In the genomic region with DNA sequence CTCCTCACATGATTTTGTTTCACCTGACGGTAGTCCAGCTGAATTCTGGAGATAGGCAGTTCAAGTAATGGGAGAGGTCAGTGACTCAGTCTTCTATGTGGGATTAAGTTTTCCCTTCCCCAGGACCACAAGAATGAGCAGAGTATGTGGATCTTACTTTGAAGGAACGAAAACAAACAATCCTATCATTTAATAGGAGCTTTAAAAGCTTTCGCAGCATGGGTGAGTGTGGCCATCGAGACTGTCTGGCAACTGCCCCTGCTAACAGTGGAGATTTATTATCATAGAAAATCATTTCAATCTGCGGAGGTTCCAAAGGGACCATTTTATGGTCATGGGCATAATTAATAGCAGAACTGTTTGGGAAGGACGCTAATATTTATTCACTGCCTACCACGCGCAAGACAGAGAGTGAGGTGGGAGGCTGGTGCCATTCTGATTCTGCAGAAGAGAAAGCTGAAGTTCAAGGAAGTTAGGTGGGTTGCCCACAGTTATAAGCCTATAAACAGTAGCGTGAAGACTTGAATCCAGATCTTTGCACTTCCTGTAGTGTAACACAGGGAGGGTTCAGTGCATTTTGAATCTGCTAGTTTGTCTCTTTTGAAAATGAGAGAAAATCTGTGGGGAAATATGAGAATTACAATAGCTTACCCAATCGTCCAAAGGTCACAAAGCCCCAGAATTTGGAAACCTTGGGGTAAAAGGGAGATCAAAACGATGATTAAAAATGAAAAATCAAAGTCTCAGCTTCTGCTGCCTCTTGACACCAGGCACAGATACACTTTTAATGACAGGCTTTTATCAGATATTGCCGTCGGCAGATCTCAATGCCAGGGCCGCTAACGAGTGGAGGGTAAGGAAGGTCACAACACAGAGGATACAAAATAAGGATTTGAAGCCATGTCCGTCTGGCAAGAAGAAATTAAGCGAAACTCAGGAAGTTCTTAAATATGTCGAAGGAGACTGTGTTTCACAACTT, we compare ENCODE assay signal across 1 cellular context.
A peak's percentile ranks its signal among the peaks of the same experiment; 100 is the strongest.
TF ChIP-seq lines count a peak whose summit lies in the region.

No MANE protein-coding gene starts in this region.

TF ChIP-seq in K562, 482 proteins besides CTCF, POLR2A, EP300 and RAD21 (continued from another document and continues in another):
- TF ChIP-seq, protein P1, sequence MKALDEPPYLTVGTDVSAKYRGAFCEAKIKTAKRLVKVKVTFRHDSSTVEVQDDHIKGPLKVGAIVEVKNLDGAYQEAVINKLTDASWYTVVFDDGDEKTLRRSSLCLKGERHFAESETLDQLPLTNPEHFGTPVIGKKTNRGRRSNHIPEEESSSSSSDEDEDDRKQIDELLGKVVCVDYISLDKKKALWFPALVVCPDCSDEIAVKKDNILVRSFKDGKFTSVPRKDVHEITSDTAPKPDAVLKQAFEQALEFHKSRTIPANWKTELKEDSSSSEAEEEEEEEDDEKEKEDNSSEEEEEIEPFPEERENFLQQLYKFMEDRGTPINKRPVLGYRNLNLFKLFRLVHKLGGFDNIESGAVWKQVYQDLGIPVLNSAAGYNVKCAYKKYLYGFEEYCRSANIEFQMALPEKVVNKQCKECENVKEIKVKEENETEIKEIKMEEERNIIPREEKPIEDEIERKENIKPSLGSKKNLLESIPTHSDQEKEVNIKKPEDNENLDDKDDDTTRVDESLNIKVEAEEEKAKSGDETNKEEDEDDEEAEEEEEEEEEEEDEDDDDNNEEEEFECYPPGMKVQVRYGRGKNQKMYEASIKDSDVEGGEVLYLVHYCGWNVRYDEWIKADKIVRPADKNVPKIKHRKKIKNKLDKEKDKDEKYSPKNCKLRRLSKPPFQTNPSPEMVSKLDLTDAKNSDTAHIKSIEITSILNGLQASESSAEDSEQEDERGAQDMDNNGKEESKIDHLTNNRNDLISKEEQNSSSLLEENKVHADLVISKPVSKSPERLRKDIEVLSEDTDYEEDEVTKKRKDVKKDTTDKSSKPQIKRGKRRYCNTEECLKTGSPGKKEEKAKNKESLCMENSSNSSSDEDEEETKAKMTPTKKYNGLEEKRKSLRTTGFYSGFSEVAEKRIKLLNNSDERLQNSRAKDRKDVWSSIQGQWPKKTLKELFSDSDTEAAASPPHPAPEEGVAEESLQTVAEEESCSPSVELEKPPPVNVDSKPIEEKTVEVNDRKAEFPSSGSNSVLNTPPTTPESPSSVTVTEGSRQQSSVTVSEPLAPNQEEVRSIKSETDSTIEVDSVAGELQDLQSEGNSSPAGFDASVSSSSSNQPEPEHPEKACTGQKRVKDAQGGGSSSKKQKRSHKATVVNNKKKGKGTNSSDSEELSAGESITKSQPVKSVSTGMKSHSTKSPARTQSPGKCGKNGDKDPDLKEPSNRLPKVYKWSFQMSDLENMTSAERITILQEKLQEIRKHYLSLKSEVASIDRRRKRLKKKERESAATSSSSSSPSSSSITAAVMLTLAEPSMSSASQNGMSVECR (CRISPR knock-in tag; IDR thresholded peaks at IDR 0.05): no peak
- TF ChIP-seq, protein P2, sequence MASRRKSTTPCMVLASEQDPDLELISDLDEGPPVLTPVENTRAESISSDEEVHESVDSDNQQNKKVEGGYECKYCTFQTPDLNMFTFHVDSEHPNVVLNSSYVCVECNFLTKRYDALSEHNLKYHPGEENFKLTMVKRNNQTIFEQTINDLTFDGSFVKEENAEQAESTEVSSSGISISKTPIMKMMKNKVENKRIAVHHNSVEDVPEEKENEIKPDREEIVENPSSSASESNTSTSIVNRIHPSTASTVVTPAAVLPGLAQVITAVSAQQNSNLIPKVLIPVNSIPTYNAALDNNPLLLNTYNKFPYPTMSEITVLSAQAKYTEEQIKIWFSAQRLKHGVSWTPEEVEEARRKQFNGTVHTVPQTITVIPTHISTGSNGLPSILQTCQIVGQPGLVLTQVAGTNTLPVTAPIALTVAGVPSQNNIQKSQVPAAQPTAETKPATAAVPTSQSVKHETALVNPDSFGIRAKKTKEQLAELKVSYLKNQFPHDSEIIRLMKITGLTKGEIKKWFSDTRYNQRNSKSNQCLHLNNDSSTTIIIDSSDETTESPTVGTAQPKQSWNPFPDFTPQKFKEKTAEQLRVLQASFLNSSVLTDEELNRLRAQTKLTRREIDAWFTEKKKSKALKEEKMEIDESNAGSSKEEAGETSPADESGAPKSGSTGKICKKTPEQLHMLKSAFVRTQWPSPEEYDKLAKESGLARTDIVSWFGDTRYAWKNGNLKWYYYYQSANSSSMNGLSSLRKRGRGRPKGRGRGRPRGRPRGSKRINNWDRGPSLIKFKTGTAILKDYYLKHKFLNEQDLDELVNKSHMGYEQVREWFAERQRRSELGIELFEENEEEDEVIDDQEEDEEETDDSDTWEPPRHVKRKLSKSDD (conservative IDR thresholded peaks at IDR 0.05; ENCODE audit: low read length): no peak
- no peak for TF ChIP-seq PHB2 (IDR thresholded peaks at IDR 0.05; ENCODE audit: low read depth)
- TF ChIP-seq ZNF79 (CRISPR knock-in tag; IDR thresholded peaks at IDR 0.05; ENCODE audit: low read depth): no peak
- TF ChIP-seq MAFF (IDR thresholded peaks at IDR 0.05; ENCODE audit: low read length): no peak
- TF ChIP-seq ADNP (tag; IDR thresholded peaks at IDR 0.05): peak; percentile 57; the same call in 1 of the 2 replicates
- no peak for TF ChIP-seq ZFX (CRISPR knock-in tag; IDR thresholded peaks at IDR 0.05)
- TF ChIP-seq, protein P3, sequence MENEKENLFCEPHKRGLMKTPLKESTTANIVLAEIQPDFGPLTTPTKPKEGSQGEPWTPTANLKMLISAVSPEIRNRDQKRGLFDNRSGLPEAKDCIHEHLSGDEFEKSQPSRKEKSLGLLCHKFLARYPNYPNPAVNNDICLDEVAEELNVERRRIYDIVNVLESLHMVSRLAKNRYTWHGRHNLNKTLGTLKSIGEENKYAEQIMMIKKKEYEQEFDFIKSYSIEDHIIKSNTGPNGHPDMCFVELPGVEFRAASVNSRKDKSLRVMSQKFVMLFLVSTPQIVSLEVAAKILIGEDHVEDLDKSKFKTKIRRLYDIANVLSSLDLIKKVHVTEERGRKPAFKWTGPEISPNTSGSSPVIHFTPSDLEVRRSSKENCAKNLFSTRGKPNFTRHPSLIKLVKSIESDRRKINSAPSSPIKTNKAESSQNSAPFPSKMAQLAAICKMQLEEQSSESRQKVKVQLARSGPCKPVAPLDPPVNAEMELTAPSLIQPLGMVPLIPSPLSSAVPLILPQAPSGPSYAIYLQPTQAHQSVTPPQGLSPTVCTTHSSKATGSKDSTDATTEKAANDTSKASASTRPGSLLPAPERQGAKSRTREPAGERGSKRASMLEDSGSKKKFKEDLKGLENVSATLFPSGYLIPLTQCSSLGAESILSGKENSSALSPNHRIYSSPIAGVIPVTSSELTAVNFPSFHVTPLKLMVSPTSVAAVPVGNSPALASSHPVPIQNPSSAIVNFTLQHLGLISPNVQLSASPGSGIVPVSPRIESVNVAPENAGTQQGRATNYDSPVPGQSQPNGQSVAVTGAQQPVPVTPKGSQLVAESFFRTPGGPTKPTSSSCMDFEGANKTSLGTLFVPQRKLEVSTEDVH (IDR thresholded peaks at IDR 0.05; ENCODE audit: low read depth, partially characterized antibody): no peak
- TF ChIP-seq, protein P4, sequence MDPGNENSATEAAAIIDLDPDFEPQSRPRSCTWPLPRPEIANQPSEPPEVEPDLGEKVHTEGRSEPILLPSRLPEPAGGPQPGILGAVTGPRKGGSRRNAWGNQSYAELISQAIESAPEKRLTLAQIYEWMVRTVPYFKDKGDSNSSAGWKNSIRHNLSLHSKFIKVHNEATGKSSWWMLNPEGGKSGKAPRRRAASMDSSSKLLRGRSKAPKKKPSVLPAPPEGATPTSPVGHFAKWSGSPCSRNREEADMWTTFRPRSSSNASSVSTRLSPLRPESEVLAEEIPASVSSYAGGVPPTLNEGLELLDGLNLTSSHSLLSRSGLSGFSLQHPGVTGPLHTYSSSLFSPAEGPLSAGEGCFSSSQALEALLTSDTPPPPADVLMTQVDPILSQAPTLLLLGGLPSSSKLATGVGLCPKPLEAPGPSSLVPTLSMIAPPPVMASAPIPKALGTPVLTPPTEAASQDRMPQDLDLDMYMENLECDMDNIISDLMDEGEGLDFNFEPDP (CRISPR knock-in tag; IDR thresholded peaks at IDR 0.05): no peak
- no peak for TF ChIP-seq NR1H2 (CRISPR knock-in tag; IDR thresholded peaks at IDR 0.05)
- TF ChIP-seq MECOM (CRISPR knock-in tag; IDR thresholded peaks at IDR 0.05): no peak
- TF ChIP-seq, protein P5, sequence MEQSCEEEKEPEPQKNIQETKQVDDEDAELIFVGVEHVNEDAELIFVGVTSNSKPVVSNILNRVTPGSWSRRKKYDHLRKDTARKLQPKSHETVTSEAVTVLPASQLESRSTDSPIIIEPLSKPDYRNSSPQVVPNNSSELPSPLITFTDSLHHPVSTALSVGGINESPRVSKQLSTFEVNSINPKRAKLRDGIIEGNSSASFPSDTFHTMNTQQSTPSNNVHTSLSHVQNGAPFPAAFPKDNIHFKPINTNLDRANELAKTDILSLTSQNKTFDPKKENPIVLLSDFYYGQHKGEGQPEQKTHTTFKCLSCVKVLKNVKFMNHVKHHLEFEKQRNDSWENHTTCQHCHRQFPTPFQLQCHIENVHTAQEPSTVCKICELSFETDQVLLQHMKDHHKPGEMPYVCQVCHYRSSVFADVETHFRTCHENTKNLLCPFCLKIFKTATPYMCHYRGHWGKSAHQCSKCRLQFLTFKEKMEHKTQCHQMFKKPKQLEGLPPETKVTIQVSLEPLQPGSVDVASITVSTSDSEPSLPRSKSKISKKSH (CRISPR knock-in tag; IDR thresholded peaks at IDR 0.05): no peak
- TF ChIP-seq SIN3A (IDR thresholded peaks at IDR 0.05; ENCODE audit: borderline replicate concordance in 2 of 2, control insufficient read depth in 1 of 2, low read depth in 2 of 2, low read length in 2 of 2): no peak
- TF ChIP-seq ZBTB1 (CRISPR knock-in tag; IDR thresholded peaks at IDR 0.05; ENCODE audit: borderline replicate concordance, low read depth): no peak
- TF ChIP-seq MCM7 (IDR thresholded peaks at IDR 0.05): no peak
- TF ChIP-seq SAFB2 (IDR thresholded peaks at IDR 0.05; ENCODE audit: borderline replicate concordance, low read depth, low read length, severe bottlenecking): no peak
- no peak for TF ChIP-seq MAFK (IDR thresholded peaks at IDR 0.05; ENCODE audit: low read length)
- no peak for TF ChIP-seq POLR2AphosphoS5 (IDR thresholded peaks at IDR 0.05; ENCODE audit: control insufficient read depth, insufficient read depth, low read depth, low read length)
- TF ChIP-seq DNMT1 (IDR thresholded peaks at IDR 0.05): no peak
- no peak for TF ChIP-seq ZKSCAN8 (CRISPR knock-in tag; IDR thresholded peaks at IDR 0.05)
- TF ChIP-seq ZFP1 (CRISPR knock-in tag; IDR thresholded peaks at IDR 0.05): no peak
- no peak for TF ChIP-seq TARDBP (IDR thresholded peaks at IDR 0.05)
- TF ChIP-seq, protein P6, sequence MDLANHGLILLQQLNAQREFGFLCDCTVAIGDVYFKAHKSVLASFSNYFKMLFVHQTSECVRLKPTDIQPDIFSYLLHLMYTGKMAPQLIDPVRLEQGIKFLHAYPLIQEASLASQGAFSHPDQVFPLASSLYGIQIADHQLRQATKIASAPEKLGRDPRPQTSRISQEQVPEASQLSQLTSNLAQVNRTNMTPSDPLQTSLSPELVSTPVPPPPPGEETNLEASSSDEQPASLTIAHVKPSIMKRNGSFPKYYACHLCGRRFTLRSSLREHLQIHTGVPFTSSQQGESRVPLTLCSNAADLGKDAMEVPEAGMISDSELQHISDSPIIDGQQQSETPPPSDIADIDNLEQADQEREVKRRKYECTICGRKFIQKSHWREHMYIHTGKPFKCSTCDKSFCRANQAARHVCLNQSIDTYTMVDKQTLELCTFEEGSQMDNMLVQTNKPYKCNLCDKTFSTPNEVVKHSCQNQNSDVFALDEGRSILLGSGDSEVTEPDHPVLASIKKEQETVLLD (IDR thresholded peaks at IDR 0.05): no peak
- no peak for TF ChIP-seq ETV5 (CRISPR knock-in tag; IDR thresholded peaks at IDR 0.05; ENCODE audit: low read depth)
- TF ChIP-seq, protein P7, sequence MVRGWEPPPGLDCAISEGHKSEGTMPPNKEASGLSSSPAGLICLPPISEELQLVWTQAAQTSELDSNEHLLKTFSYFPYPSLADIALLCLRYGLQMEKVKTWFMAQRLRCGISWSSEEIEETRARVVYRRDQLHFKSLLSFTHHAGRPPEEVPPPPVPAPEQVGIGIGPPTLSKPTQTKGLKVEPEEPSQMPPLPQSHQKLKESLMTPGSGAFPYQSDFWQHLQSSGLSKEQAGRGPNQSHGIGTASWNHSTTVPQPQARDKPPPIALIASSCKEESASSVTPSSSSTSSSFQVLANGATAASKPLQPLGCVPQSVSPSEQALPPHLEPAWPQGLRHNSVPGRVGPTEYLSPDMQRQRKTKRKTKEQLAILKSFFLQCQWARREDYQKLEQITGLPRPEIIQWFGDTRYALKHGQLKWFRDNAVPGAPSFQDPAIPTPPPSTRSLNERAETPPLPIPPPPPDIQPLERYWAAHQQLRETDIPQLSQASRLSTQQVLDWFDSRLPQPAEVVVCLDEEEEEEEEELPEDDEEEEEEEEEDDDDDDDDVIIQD (CRISPR knock-in tag; IDR thresholded peaks at IDR 0.05): no peak
- TF ChIP-seq, protein P8, sequence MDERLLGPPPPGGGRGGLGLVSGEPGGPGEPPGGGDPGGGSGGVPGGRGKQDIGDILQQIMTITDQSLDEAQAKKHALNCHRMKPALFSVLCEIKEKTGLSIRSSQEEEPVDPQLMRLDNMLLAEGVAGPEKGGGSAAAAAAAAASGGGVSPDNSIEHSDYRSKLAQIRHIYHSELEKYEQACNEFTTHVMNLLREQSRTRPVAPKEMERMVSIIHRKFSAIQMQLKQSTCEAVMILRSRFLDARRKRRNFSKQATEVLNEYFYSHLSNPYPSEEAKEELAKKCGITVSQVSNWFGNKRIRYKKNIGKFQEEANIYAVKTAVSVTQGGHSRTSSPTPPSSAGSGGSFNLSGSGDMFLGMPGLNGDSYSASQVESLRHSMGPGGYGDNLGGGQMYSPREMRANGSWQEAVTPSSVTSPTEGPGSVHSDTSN (CRISPR knock-in tag; IDR thresholded peaks at IDR 0.05; ENCODE audit: low read depth): no peak
- TF ChIP-seq, protein P8 (tag; conservative IDR thresholded peaks at IDR 0.05; ENCODE audit: low read depth): no peak
- no peak for TF ChIP-seq TBL1XR1 (IDR thresholded peaks at IDR 0.05; ENCODE audit: low read length in 2 of 2)
- TF ChIP-seq, protein P9, sequence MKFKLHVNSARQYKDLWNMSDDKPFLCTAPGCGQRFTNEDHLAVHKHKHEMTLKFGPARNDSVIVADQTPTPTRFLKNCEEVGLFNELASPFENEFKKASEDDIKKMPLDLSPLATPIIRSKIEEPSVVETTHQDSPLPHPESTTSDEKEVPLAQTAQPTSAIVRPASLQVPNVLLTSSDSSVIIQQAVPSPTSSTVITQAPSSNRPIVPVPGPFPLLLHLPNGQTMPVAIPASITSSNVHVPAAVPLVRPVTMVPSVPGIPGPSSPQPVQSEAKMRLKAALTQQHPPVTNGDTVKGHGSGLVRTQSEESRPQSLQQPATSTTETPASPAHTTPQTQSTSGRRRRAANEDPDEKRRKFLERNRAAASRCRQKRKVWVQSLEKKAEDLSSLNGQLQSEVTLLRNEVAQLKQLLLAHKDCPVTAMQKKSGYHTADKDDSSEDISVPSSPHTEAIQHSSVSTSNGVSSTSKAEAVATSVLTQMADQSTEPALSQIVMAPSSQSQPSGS (CRISPR knock-in tag; IDR thresholded peaks at IDR 0.05): no peak
- TF ChIP-seq, protein P10, sequence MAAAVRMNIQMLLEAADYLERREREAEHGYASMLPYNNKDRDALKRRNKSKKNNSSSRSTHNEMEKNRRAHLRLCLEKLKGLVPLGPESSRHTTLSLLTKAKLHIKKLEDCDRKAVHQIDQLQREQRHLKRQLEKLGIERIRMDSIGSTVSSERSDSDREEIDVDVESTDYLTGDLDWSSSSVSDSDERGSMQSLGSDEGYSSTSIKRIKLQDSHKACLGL (CRISPR knock-in tag; IDR thresholded peaks at IDR 0.05; ENCODE audit: borderline replicate concordance, poor library complexity, severe bottlenecking): no peak
- TF ChIP-seq PML (IDR thresholded peaks at IDR 0.05; ENCODE audit: low read length): no peak
